Comparison of ENCODE assay signal across 18 cellular contexts in genomic region chr20:5474646-5475550, GRCh38.
"Had no signal": no experiment of that assay in that cellular context is flagged by ENCODE, and none has a peak within 500 bp of the region (broad histone marks: within the 10 kb centered on the region; RNA-seq: fewer than 3 reads in every experiment).

No MANE protein-coding gene starts in this region.

- H3K9me3 ChIP-seq: lower lobe of right lung, psoas muscle, right atrium auricular region, upper lobe of left lung had no signal

- H3K4me3 ChIP-seq: cardiac muscle cell, lower lobe of right lung, psoas muscle, right atrium auricular region, upper lobe of left lung had no signal

- DNase-seq: activated CD4-positive, alpha-beta T cell treated with anti-CD3 and anti-CD28 coated beads for 1 hour; activated CD4-positive, alpha-beta T cell treated with anti-CD3 and anti-CD28 coated beads, Interleukin-2, amount 50 U/mL, for 1 hour; activated CD8-positive, alpha-beta T cell treated with anti-CD3 and anti-CD28 coated beads, Interleukin-2, amount 10 ng/mL, durations not matched to agents 7 days and 5 days; activated gamma-delta T cell; activated naive CD4-positive, alpha-beta T cell treated with anti-CD3 and anti-CD28 coated beads, Interleukin-2, amount 50 U/mL, for 16 hours; activated naive CD8-positive, alpha-beta T cell treated with anti-CD3 and anti-CD28 coated beads, Interleukin-2, amount 50 U/mL, for 24 hours; effector CD4-positive, alpha-beta T cell; foreskin fibroblast; kidney; lower lobe of right lung; naive thymus-derived CD8-positive, alpha-beta T cell; psoas muscle; stimulated activated CD4-positive, alpha-beta T cell treated with anti-CD3 and anti-CD28 coated beads, Interleukin-4, amount 100 ng/mL, for 24 hours; stimulated activated naive CD8-positive, alpha-beta T cell treated with anti-CD3 and anti-CD28 coated beads, Interleukin-15, Interleukin-2, amounts not matched to agents 100 U/mL and 50 U/mL, for 24 hours had no signal

- ATAC-seq: activated CD8-positive, alpha-beta T cell treated with anti-CD3 and anti-CD28 coated beads, Interleukin-2, amount 10 ng/mL, durations not matched to agents 7 days and 5 days; activated naive CD8-positive, alpha-beta T cell treated with anti-CD3 and anti-CD28 coated beads, Interleukin-2, amount 50 U/mL, for 24 hours; naive thymus-derived CD8-positive, alpha-beta T cell; psoas muscle; stimulated activated naive CD8-positive, alpha-beta T cell treated with anti-CD3 and anti-CD28 coated beads, Interleukin-15, Interleukin-2, amounts not matched to agents 100 U/mL and 50 U/mL, for 24 hours had no signal

- H3K36me3 ChIP-seq: cardiac muscle cell, lower lobe of right lung, right atrium auricular region, upper lobe of left lung had no signal

- H3K27me3 ChIP-seq: cardiac muscle cell, right atrium auricular region, upper lobe of left lung had no signal

- FAIRE-seq: endometrium, kidney had no signal

- H3K27ac ChIP-seq: cardiac muscle cell, lower lobe of right lung, psoas muscle, right atrium auricular region, upper lobe of left lung had no signal

- H3K4me1 ChIP-seq: lower lobe of right lung, psoas muscle, right atrium auricular region, upper lobe of left lung had no signal
